8 cellular contexts compared by ENCODE assay signal in genomic region chr12:89355243-89356068, GRCh38. TPM values are rescaled to one million over a fixed set of nuclear protein-coding genes. Genes with fewer than 3 reads are reported as not detected.
A peak's percentile ranks its signal among the peaks of the same experiment; 100 is the strongest.
DNase-seq lines count a peak whose midpoint lies in the region; ATAC-seq and TF ChIP-seq lines count a peak whose summit lies in the region.

No MANE protein-coding gene starts in this region.

- H3K4me1 Mint-ChIP-seq in CD8-positive, alpha-beta memory T cell, result peaks cover 32 to 42% (median 36%) of the 10 kb centered on the region in 3 donors
- H3K4me1 Mint-ChIP-seq in endothelial cell (ENCODE audit: unreplicated experiment), result peaks cover 41% of the 10 kb centered on the region

- peaks cover 42% of the 10 kb centered on the region for H3K79me2 ChIP-seq in PC-9 (ENCODE audit: low read depth)

- H3K27ac Mint-ChIP-seq in CD8-positive, alpha-beta memory T cell, result peak overlapping the region in 3 of 8 donors; percentile 5 to 10 (median 5)
- peak overlapping the region; percentile 97 for H3K27ac Mint-ChIP-seq in endothelial cell (ENCODE audit: unreplicated experiment)

- intact Hi-C loops in PC-9 (cut with micrococcal nuclease; ENCODE audit: unreplicated experiment), result no loop called here

- BruUV-seq in PC-9 (replicated peaks; lab: Mats Ljungman, UMichigan), result no TSS peak

- H3F3A ChIP-seq in PC-9 (ENCODE audit: insufficient read depth, low read depth), result peaks cover 40% of the 10 kb centered on the region

- H3K27me3 ChIP-seq in CD8-positive, alpha-beta memory T cell (ENCODE audit: insufficient read depth, low read length, poor library complexity, severe bottlenecking), result no peaks in the 10 kb centered on the region
- H3K27me3 ChIP-seq in PC-9 (ENCODE audit: insufficient read depth, low read depth) (no peaks in the 10 kb centered on the region), neutrophil (no peaks in the 10 kb centered on the region)

- H3K4me1 ChIP-seq in CD8-positive, alpha-beta memory T cell (ENCODE audit: insufficient read depth, low read length), result peaks cover 24% of the 10 kb centered on the region
- H3K4me1 ChIP-seq in PC-9 (replicated peaks; ENCODE audit: insufficient read depth) (peaks cover 23% of the 10 kb centered on the region), neutrophil (ENCODE audit: control insufficient read depth in 1 of 2, insufficient read depth in 1 of 2, low read depth in 1 of 2, low read length in 1 of 2) (peaks cover 31 to 33% of the 10 kb centered on the region in 2 experiments)

- no peaks in the 10 kb centered on the region for H3K9me3 Mint-ChIP-seq in CD8-positive, alpha-beta memory T cell
- H3K9me3 Mint-ChIP-seq in endothelial cell (ENCODE audit: unreplicated experiment), result no peaks in the 10 kb centered on the region

- peak overlapping the region; percentile 93 for H2AFZ ChIP-seq in PC-9

- no peak; the same call in 1 of the 2 replicates for TF ChIP-seq CTCF in PC-9 (conservative IDR thresholded peaks at IDR 0.05)
- peak; percentile 31 for TF ChIP-seq CTCF in endothelial cell (IDR thresholded peaks at IDR 0.05; ENCODE audit: unreplicated experiment)
- no peak for TF ChIP-seq CTCF in neutrophil (IDR thresholded peaks at IDR 0.05)

- CTCF ChIA-PET in CD8-positive, alpha-beta memory T cell (lab: Charles Lee), result no interaction called here
- CTCF ChIA-PET in PC-9 (lab: Charles Lee), result no interaction called here

- no peak for ATAC-seq in HG02623 (IDR thresholded peaks at IDR 0.05; ENCODE audit: unreplicated experiment)

- H3K36me3 ChIP-seq in CD8-positive, alpha-beta memory T cell (ENCODE audit: insufficient read depth, low read length), result no peaks in the 10 kb centered on the region
- H3K36me3 ChIP-seq in PC-9 (ENCODE audit: low read depth), result peaks cover 3% of the 10 kb centered on the region; the same call in 1 of the 2 replicates
- H3K36me3 ChIP-seq in neutrophil, result peaks cover 3% of the 10 kb centered on the region

- no peaks in the 10 kb centered on the region for H3K9me2 ChIP-seq in PC-9 (ENCODE audit: insufficient read depth)

- H4K20me1 ChIP-seq in PC-9 (ENCODE audit: insufficient read depth), result peaks cover 15% of the 10 kb centered on the region

- H3K4me3 ChIP-seq in CD8-positive, alpha-beta memory T cell (ENCODE audit: low read length), result no peak overlapping the region
- H3K4me3 ChIP-seq in PC-9 (peak overlapping the region; percentile 67), neutrophil (ENCODE audit: low read depth in 1 of 2, low read length in 1 of 2) (peak overlapping the region; percentile 73 to 90)

- H3K9me3 ChIP-seq in CD8-positive, alpha-beta memory T cell (ENCODE audit: low read length), result no peaks in the 10 kb centered on the region
- H3K9me3 ChIP-seq in PC-9 (ENCODE audit: insufficient read depth, low read depth) (no peaks in the 10 kb centered on the region), neutrophil (no peaks in the 10 kb centered on the region)

- H3K4me3 Mint-ChIP-seq in CD8-positive, alpha-beta memory T cell, result peak overlapping the region; percentile 80 to 95 (median 87)
- H3K4me3 Mint-ChIP-seq in endothelial cell (ENCODE audit: unreplicated experiment), result peak overlapping the region; percentile 92

- peak overlapping the region; percentile 98 for H3K4me2 ChIP-seq in PC-9

- H3K27ac ChIP-seq in CD8-positive, alpha-beta memory T cell (ENCODE audit: low read depth, low read length), result no peak overlapping the region
- H3K27ac ChIP-seq in PC-9, result peak overlapping the region; percentile 93
- H3K27ac ChIP-seq in neutrophil, result peak overlapping the region; percentile 97

- DNase-seq in CD8-positive, alpha-beta memory T cell, result no peak
- DNase-seq in PC-9 (no peak), endothelial cell (ENCODE audit: low spot score) (no peak), NCI-H345 (lab: John Stamatoyannopoulos, UW) (no peak)
- no peak for DNase-seq in stimulated activated CD4-positive, alpha-beta T cell treated with anti-CD3 and anti-CD28 coated beads, Interleukin-1b, Interleukin-23, amount 100 ng/mL, for 48 hours
- DNase-seq in activated effector memory CD4-positive, alpha-beta T cell treated with Interleukin-2 at 50 U/mL for 16 hours, result no peak

- peaks cover 0 to 2% (median 0%) of the 10 kb centered on the region in 3 donors for H3K36me3 Mint-ChIP-seq in CD8-positive, alpha-beta memory T cell
- H3K36me3 Mint-ChIP-seq in endothelial cell (ENCODE audit: low read depth, unreplicated experiment), result peaks cover 24% of the 10 kb centered on the region

- peaks cover 0 to 8% of the 10 kb centered on the region in 2 donors for H3K27me3 Mint-ChIP-seq in CD8-positive, alpha-beta memory T cell
- H3K27me3 Mint-ChIP-seq in endothelial cell (ENCODE audit: unreplicated experiment), result peaks cover 40% of the 10 kb centered on the region

- POLR2A ChIA-PET in CD8-positive, alpha-beta memory T cell (lab: Charles Lee), result no interaction called here
- POLR2A ChIA-PET in PC-9 (lab: Charles Lee; ENCODE audit: unreplicated experiment), result no interaction called here

RNA-seq across cellular contexts. Expression of gene DUSP6, which starts 3.2 kb away (rescaled TPM):
- 10 to 100 TPM; 23.4 to 24.8 TPM for total RNA-seq in CD8-positive, alpha-beta memory T cell
- 3.8 TPM for polyA plus RNA-seq in CD8-positive, alpha-beta memory T cell
- 14.1 and 18.3 TPM in 2 replicates for total RNA-seq in PC-9 (2021)
- total RNA-seq in endothelial cell (ENCODE audit: unreplicated experiment), result 232 TPM
